ENCODE assay signal across 1 cellular context in the genomic region with DNA sequence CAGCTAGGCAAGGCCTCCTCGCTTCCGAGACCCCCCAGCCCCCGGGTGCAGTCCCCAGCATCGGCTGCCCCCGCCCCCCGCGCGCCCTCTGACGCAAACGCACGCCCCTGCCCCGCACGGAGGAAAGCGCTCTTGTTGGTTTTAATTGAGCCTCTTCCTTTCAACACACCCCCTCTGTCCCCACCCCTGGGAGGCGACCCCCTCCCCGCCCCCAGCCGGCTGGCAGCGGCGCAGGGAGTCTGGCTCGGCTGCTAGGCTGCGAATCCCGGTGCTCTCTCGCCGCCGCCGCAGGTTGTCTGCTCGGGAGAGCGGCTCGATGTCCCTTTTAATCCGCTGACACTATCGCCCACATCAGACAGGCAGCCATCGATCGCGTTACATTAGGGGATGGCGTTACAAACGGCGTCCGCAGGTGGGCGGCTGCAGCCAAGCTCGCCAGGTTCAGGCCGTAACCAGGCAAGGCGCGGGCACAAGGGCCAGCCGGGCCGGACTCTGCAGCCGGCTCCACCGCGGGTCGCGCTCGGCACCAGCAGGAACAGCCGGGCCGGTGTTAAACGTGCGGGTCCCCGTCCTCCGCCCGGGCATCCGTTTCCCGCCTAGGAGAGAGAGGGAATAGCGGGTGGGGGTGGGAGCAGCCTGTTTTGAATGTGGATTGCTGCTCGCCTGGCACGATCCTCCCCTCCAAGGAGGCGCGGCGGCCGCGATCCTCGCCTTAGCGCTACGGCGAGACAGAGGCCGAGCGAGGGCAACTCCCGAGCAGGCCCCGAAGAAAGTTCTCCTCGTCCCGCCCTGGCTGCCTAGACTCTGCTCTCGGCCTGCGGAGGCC.
A peak's percentile ranks its signal among the peaks of the same experiment; 100 is the strongest.
TF ChIP-seq lines count a peak whose summit lies in the region.

No MANE protein-coding gene starts in this region.

TF ChIP-seq in HepG2, 621 proteins besides CTCF, POLR2A, EP300 and RAD21 (continued from another document and continues in another):
- TF ChIP-seq, protein P1, sequence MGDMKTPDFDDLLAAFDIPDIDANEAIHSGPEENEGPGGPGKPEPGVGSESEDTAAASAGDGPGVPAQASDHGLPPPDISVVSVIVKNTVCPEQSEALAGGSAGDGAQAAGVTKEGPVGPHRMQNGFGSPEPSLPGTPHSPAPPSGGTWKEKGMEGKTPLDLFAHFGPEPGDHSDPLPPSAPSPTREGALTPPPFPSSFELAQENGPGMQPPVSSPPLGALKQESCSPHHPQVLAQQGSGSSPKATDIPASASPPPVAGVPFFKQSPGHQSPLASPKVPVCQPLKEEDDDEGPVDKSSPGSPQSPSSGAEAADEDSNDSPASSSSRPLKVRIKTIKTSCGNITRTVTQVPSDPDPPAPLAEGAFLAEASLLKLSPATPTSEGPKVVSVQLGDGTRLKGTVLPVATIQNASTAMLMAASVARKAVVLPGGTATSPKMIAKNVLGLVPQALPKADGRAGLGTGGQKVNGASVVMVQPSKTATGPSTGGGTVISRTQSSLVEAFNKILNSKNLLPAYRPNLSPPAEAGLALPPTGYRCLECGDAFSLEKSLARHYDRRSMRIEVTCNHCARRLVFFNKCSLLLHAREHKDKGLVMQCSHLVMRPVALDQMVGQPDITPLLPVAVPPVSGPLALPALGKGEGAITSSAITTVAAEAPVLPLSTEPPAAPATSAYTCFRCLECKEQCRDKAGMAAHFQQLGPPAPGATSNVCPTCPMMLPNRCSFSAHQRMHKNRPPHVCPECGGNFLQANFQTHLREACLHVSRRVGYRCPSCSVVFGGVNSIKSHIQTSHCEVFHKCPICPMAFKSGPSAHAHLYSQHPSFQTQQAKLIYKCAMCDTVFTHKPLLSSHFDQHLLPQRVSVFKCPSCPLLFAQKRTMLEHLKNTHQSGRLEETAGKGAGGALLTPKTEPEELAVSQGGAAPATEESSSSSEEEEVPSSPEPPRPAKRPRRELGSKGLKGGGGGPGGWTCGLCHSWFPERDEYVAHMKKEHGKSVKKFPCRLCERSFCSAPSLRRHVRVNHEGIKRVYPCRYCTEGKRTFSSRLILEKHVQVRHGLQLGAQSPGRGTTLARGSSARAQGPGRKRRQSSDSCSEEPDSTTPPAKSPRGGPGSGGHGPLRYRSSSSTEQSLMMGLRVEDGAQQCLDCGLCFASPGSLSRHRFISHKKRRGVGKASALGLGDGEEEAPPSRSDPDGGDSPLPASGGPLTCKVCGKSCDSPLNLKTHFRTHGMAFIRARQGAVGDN (CRISPR knock-in tag; IDR thresholded peaks at IDR 0.05): peak; percentile 95
- no peak for TF ChIP-seq MLLT10 (CRISPR knock-in tag; IDR thresholded peaks at IDR 0.05)
- TF ChIP-seq, protein P2, sequence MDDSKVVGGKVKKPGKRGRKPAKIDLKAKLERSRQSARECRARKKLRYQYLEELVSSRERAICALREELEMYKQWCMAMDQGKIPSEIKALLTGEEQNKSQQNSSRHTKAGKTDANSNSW (CRISPR knock-in tag; IDR thresholded peaks at IDR 0.05; ENCODE audit: borderline replicate concordance): no peak
- TF ChIP-seq, protein P3, sequence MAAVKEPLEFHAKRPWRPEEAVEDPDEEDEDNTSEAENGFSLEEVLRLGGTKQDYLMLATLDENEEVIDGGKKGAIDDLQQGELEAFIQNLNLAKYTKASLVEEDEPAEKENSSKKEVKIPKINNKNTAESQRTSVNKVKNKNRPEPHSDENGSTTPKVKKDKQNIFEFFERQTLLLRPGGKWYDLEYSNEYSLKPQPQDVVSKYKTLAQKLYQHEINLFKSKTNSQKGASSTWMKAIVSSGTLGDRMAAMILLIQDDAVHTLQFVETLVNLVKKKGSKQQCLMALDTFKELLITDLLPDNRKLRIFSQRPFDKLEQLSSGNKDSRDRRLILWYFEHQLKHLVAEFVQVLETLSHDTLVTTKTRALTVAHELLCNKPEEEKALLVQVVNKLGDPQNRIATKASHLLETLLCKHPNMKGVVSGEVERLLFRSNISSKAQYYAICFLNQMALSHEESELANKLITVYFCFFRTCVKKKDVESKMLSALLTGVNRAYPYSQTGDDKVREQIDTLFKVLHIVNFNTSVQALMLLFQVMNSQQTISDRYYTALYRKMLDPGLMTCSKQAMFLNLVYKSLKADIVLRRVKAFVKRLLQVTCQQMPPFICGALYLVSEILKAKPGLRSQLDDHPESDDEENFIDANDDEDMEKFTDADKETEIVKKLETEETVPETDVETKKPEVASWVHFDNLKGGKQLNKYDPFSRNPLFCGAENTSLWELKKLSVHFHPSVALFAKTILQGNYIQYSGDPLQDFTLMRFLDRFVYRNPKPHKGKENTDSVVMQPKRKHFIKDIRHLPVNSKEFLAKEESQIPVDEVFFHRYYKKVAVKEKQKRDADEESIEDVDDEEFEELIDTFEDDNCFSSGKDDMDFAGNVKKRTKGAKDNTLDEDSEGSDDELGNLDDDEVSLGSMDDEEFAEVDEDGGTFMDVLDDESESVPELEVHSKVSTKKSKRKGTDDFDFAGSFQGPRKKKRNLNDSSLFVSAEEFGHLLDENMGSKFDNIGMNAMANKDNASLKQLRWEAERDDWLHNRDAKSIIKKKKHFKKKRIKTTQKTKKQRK (IDR thresholded peaks at IDR 0.05; ENCODE audit: low read length): no peak
- TF ChIP-seq, protein P4, sequence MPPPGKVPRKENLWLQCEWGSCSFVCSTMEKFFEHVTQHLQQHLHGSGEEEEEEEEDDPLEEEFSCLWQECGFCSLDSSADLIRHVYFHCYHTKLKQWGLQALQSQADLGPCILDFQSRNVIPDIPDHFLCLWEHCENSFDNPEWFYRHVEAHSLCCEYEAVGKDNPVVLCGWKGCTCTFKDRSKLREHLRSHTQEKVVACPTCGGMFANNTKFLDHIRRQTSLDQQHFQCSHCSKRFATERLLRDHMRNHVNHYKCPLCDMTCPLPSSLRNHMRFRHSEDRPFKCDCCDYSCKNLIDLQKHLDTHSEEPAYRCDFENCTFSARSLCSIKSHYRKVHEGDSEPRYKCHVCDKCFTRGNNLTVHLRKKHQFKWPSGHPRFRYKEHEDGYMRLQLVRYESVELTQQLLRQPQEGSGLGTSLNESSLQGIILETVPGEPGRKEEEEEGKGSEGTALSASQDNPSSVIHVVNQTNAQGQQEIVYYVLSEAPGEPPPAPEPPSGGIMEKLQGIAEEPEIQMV (CRISPR knock-in tag; IDR thresholded peaks at IDR 0.05; ENCODE audit: low read depth): 0 out of 2 replicates have a peak, but pooled peaks have one; percentile 37
- TF ChIP-seq, protein P5, sequence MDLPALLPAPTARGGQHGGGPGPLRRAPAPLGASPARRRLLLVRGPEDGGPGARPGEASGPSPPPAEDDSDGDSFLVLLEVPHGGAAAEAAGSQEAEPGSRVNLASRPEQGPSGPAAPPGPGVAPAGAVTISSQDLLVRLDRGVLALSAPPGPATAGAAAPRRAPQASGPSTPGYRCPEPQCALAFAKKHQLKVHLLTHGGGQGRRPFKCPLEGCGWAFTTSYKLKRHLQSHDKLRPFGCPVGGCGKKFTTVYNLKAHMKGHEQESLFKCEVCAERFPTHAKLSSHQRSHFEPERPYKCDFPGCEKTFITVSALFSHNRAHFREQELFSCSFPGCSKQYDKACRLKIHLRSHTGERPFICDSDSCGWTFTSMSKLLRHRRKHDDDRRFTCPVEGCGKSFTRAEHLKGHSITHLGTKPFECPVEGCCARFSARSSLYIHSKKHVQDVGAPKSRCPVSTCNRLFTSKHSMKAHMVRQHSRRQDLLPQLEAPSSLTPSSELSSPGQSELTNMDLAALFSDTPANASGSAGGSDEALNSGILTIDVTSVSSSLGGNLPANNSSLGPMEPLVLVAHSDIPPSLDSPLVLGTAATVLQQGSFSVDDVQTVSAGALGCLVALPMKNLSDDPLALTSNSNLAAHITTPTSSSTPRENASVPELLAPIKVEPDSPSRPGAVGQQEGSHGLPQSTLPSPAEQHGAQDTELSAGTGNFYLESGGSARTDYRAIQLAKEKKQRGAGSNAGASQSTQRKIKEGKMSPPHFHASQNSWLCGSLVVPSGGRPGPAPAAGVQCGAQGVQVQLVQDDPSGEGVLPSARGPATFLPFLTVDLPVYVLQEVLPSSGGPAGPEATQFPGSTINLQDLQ (CRISPR knock-in tag; IDR thresholded peaks at IDR 0.05): no peak
- no peak for TF ChIP-seq ADNP (CRISPR knock-in tag; IDR thresholded peaks at IDR 0.05)
- TF ChIP-seq RBFOX2 (IDR thresholded peaks at IDR 0.05; ENCODE audit: low read depth, low read length): peak; percentile 66
- TF ChIP-seq, protein P6, sequence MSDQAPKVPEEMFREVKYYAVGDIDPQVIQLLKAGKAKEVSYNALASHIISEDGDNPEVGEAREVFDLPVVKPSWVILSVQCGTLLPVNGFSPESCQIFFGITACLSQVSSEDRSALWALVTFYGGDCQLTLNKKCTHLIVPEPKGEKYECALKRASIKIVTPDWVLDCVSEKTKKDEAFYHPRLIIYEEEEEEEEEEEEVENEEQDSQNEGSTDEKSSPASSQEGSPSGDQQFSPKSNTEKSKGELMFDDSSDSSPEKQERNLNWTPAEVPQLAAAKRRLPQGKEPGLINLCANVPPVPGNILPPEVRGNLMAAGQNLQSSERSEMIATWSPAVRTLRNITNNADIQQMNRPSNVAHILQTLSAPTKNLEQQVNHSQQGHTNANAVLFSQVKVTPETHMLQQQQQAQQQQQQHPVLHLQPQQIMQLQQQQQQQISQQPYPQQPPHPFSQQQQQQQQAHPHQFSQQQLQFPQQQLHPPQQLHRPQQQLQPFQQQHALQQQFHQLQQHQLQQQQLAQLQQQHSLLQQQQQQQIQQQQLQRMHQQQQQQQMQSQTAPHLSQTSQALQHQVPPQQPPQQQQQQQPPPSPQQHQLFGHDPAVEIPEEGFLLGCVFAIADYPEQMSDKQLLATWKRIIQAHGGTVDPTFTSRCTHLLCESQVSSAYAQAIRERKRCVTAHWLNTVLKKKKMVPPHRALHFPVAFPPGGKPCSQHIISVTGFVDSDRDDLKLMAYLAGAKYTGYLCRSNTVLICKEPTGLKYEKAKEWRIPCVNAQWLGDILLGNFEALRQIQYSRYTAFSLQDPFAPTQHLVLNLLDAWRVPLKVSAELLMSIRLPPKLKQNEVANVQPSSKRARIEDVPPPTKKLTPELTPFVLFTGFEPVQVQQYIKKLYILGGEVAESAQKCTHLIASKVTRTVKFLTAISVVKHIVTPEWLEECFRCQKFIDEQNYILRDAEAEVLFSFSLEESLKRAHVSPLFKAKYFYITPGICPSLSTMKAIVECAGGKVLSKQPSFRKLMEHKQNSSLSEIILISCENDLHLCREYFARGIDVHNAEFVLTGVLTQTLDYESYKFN (CRISPR knock-in tag; conservative IDR thresholded peaks at IDR 0.05): 0 out of 2 replicates have a peak, but pooled peaks have one; percentile 30
- 0 out of 2 replicates have a peak, but pooled peaks have one; percentile 20 for TF ChIP-seq HDAC2 (CRISPR knock-in tag; IDR thresholded peaks at IDR 0.05)
- no peak for TF ChIP-seq ZNF180 (CRISPR knock-in tag; IDR thresholded peaks at IDR 0.05; ENCODE audit: borderline replicate concordance, low read depth)
- TF ChIP-seq HNRNPK (IDR thresholded peaks at IDR 0.05; ENCODE audit: low read depth, low read length, poor library complexity, severe bottlenecking): no peak
- no peak for TF ChIP-seq SIX4 (CRISPR knock-in tag; IDR thresholded peaks at IDR 0.05)
- TF ChIP-seq SNRNP70 (IDR thresholded peaks at IDR 0.05; ENCODE audit: low read depth, low read length): no peak
- no peak for TF ChIP-seq ZNF567 (CRISPR knock-in tag; IDR thresholded peaks at IDR 0.05; ENCODE audit: borderline replicate concordance)
- TF ChIP-seq, protein P7, sequence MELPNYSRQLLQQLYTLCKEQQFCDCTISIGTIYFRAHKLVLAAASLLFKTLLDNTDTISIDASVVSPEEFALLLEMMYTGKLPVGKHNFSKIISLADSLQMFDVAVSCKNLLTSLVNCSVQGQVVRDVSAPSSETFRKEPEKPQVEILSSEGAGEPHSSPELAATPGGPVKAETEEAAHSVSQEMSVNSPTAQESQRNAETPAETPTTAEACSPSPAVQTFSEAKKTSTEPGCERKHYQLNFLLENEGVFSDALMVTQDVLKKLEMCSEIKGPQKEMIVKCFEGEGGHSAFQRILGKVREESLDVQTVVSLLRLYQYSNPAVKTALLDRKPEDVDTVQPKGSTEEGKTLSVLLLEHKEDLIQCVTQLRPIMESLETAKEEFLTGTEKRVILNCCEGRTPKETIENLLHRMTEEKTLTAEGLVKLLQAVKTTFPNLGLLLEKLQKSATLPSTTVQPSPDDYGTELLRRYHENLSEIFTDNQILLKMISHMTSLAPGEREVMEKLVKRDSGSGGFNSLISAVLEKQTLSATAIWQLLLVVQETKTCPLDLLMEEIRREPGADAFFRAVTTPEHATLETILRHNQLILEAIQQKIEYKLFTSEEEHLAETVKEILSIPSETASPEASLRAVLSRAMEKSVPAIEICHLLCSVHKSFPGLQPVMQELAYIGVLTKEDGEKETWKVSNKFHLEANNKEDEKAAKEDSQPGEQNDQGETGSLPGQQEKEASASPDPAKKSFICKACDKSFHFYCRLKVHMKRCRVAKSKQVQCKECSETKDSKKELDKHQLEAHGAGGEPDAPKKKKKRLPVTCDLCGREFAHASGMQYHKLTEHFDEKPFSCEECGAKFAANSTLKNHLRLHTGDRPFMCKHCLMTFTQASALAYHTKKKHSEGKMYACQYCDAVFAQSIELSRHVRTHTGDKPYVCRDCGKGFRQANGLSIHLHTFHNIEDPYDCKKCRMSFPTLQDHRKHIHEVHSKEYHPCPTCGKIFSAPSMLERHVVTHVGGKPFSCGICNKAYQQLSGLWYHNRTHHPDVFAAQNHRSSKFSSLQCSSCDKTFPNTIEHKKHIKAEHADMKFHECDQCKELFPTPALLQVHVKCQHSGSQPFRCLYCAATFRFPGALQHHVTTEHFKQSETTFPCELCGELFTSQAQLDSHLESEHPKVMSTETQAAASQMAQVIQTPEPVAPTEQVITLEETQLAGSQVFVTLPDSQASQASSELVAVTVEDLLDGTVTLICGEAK (IDR thresholded peaks at IDR 0.05): no peak
- TF ChIP-seq, protein P7 (CRISPR knock-in tag; IDR thresholded peaks at IDR 0.05): no peak; the same call in 1 of the 2 replicates
- TF ChIP-seq ZNF776 (CRISPR knock-in tag; IDR thresholded peaks at IDR 0.05): peak; percentile 59; the same call in 1 of the 2 replicates
